In the genomic region with DNA sequence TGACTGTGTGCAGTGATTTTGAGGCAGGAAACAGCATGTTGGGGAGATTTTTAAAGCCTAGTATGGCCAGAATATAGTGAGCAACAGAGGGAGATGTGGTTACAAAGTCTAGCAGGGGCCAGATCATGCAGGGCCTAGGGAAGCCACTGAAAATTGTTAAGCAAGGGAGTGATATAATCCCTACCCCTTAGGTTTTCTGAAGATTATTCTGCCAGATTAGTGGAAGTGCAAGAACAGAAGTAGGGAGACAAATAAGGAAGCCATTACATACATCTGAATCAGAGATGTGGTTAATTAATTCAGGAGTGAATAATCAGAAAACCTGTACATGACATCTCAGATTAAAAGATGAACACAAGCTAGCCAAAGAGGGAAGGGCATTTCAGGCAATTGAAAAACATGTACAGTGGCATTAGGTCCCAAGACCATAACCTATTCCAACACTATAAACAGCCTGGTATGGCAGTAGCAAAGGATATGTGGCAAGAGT, we compare ENCODE assay signal across 13 cellular contexts. TPM values are rescaled to one million over a fixed set of nuclear protein-coding genes. Genes with fewer than 3 reads are reported as not detected.
A peak's percentile ranks its signal among the peaks of the same experiment; 100 is the strongest.
DNase-seq lines count a peak whose midpoint lies in the region; ATAC-seq and TF ChIP-seq lines count a peak whose summit lies in the region.
"Had no signal": no experiment of that assay in that cellular context is flagged by ENCODE, and none has a peak within 500 bp of the region (broad histone marks: within the 10 kb centered on the region; RNA-seq: fewer than 3 reads in every experiment).

No MANE protein-coding gene starts in this region.

- no peak for TF ChIP-seq CTCF in RWPE2 (IDR thresholded peaks at IDR 0.05; ENCODE audit: poor library complexity, severe bottlenecking)
- no peak for TF ChIP-seq CTCF in endothelial cell (IDR thresholded peaks at IDR 0.05; ENCODE audit: unreplicated experiment)
- TF ChIP-seq CTCF in gastrocnemius medialis (IDR thresholded peaks at IDR 0.05 in 4 of 5, conservative IDR thresholded peaks at IDR 0.05 in 1 of 5): no peak

- peak overlapping the region; percentile 5 for H3K27ac Mint-ChIP-seq in endothelial cell (ENCODE audit: unreplicated experiment)
- H3K27ac Mint-ChIP-seq: activated B cell treated with CpG ODN at 0.5 μM for 24 hours had no signal

- H3K27me3 ChIP-seq in RWPE2 (ENCODE audit: insufficient read depth, poor library complexity, severe bottlenecking) (no peaks in the 10 kb centered on the region), gastrocnemius medialis (no peaks in the 10 kb centered on the region)
- H3K27me3 ChIP-seq: esophagus muscularis mucosa had no signal

- ATAC-seq in RWPE2 (ENCODE audit: low read depth) (no peak), gastrocnemius medialis (no peak), HG03432 (IDR thresholded peaks at IDR 0.05; ENCODE audit: unreplicated experiment) (no peak), GM18505 (IDR thresholded peaks at IDR 0.05; ENCODE audit: unreplicated experiment) (no peak)

- peaks cover 5% of the 10 kb centered on the region for H3K36me3 Mint-ChIP-seq in endothelial cell (ENCODE audit: low read depth, unreplicated experiment)

- H3K4me3 ChIP-seq in RWPE2 (ENCODE audit: severe bottlenecking): no peak overlapping the region
- H3K4me3 ChIP-seq in gastrocnemius medialis: no peak overlapping the region
- H3K4me3 ChIP-seq: esophagus muscularis mucosa had no signal

- no peaks in the 10 kb centered on the region for H3K9me3 ChIP-seq in RWPE2 (ENCODE audit: severe bottlenecking)
- H3K9me3 ChIP-seq in gastrocnemius medialis: no peaks in the 10 kb centered on the region
- H3K9me3 ChIP-seq: esophagus muscularis mucosa had no signal

- in situ Hi-C loops in gastrocnemius medialis (cut with MboI; ENCODE audit: low sequenced_read_pairs in 4 of 4): no loop called here

- TF ChIP-seq POLR2A in gastrocnemius medialis (IDR thresholded peaks at IDR 0.05): no peak
- TF ChIP-seq POLR2A in GM18505 (IDR thresholded peaks at IDR 0.05; ENCODE audit: borderline replicate concordance, extremely low read depth, insufficient read depth, insufficient read length): no peak

- intact Hi-C loops in gastrocnemius medialis (cut with DNase I; ENCODE audit: low total_unique reads): no loop called here

- no peaks in the 10 kb centered on the region for H3K9me3 Mint-ChIP-seq in endothelial cell (ENCODE audit: unreplicated experiment)
- H3K9me3 Mint-ChIP-seq: activated B cell treated with CpG ODN at 0.5 μM for 24 hours had no signal

- H3K4me3 Mint-ChIP-seq in endothelial cell (ENCODE audit: unreplicated experiment): no peak overlapping the region
- H3K4me3 Mint-ChIP-seq: activated B cell treated with CpG ODN at 0.5 μM for 24 hours had no signal

- peaks cover 25% of the 10 kb centered on the region for H3K4me1 ChIP-seq in RWPE2 (ENCODE audit: insufficient read depth, poor library complexity, severe bottlenecking)
- H3K4me1 ChIP-seq in gastrocnemius medialis: no peaks in the 10 kb centered on the region

- DNase-seq in ELR (ENCODE audit: low read depth) (peak; percentile 23), RWPE2 (ENCODE audit: low spot score) (no peak), endothelial cell (ENCODE audit: low spot score) (no peak), gastrocnemius medialis (no peak)
- no peak for DNase-seq in activated CD4-positive, alpha-beta T cell treated with anti-CD3 and anti-CD28 coated beads, Interleukin-2, amount 50 U/mL, for 1 hour
- DNase-seq: activated B cell treated with CpG ODN at 0.5 μM for 24 hours; caudate nucleus; NCI-H2029; NK-92 treated with Interleukin-12 subunit alpha and Interleukin-12 subunit beta, amount 100 ng/mL, for 24 hours; stimulated activated CD4-positive, alpha-beta T cell treated with anti-CD3 and anti-CD28 coated beads, Interleukin-4, amount 100 ng/mL, for 4 hours had no signal

- H3K36me3 ChIP-seq in RWPE2 (ENCODE audit: low read depth) (peaks cover 9% of the 10 kb centered on the region; the same call in 1 of the 2 replicates), gastrocnemius medialis (no peaks in the 10 kb centered on the region)

- H3K27ac ChIP-seq in RWPE2 (ENCODE audit: poor library complexity, severe bottlenecking) (peak overlapping the region; percentile 79), gastrocnemius medialis (peak overlapping the region in 3 of 4 donors; percentile 13 to 51 (median 48))

- H3K4me1 Mint-ChIP-seq in endothelial cell (ENCODE audit: unreplicated experiment): peaks cover 2% of the 10 kb centered on the region
- H3K4me1 Mint-ChIP-seq: activated B cell treated with CpG ODN at 0.5 μM for 24 hours had no signal

- H3K27me3 Mint-ChIP-seq in endothelial cell (ENCODE audit: unreplicated experiment): no peaks in the 10 kb centered on the region
- H3K27me3 Mint-ChIP-seq: activated B cell treated with CpG ODN at 0.5 μM for 24 hours had no signal

RNA-seq across cellular contexts. Expression of a gene that starts 54.8 kb away (rescaled TPM):
- total RNA-seq in endothelial cell (ENCODE audit: unreplicated experiment) (44.7 TPM), gastrocnemius medialis (10 to 100 TPM; 18.2 to 34.7 (median 23.6) TPM)
